8 cellular contexts compared by ENCODE assay signal in the genomic region with DNA sequence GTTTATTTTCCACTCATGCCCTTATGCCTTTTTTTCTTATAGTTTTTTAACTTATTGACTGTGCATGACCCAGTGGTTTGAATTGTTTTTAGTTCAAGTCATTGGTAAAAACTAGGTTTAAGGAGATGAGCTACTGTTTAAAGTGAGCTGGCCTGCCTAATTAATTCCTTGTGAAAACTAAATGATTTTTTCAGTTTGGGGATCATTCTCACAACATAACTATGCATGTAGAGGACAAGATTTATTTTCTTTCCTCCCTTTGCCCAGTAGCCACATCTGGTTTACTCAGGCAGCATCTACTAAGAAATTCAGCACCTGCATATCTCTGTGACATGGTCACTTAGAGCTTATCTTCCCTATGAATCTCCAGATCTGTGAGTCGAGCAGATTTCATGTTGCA. TPM values are rescaled to one million over a fixed set of nuclear protein-coding genes. Genes with fewer than 3 reads are reported as not detected.
DNase-seq lines count a peak whose midpoint lies in the region; ATAC-seq and TF ChIP-seq lines count a peak whose summit lies in the region.

No MANE protein-coding gene starts in this region.

- H3K36me3 Mint-ChIP-seq in Caco-2 (ENCODE audit: insufficient read depth, unreplicated experiment) (peaks cover 27% of the 10 kb centered on the region), neural crest cell (ENCODE audit: low read depth) (peaks cover 5% of the 10 kb centered on the region)

- TF ChIP-seq CTCF in Caco-2 (IDR thresholded peaks at IDR 0.05; ENCODE audit: insufficient read depth in 1 of 2, low read depth in 1 of 2, low read length in 1 of 2, severe bottlenecking in 1 of 2, unreplicated experiment in 1 of 2): no peak
- no peak for TF ChIP-seq CTCF in dorsolateral prefrontal cortex (IDR thresholded peaks at IDR 0.05 in 54 of 56, conservative IDR thresholded peaks at IDR 0.05 in 2 of 56; ENCODE audit: low read depth in 1 of 56, partially characterized antibody in 56 of 56)
- TF ChIP-seq CTCF in neural crest cell (conservative IDR thresholded peaks at IDR 0.05): no peak

- H3K4me1 Mint-ChIP-seq in Caco-2 (ENCODE audit: low read depth, unreplicated experiment) (peaks cover 16% of the 10 kb centered on the region), neural crest cell (peaks cover 53% of the 10 kb centered on the region)

- ATAC-seq in GM18517 (IDR thresholded peaks at IDR 0.05; ENCODE audit: unreplicated experiment): no peak
- ATAC-seq in HG02973 (IDR thresholded peaks at IDR 0.05; ENCODE audit: unreplicated experiment): no peak

- CTCF ChIA-PET in Caco-2 (lab: Charles Lee): interaction anchor here (0.6 to 2.1 kb wide), 3 partner anchors 12 to 46 kb away, joined by 3 to 13 read pairs (median 3); no protein-coding TSS in a partner anchor

- DNase-seq in Caco-2: no peak
- DNase-seq in NAMALWA (ENCODE audit: low spot score): peak; percentile 23
- DNase-seq in dorsolateral prefrontal cortex: no peak
- no peak for DNase-seq in neural crest cell (ENCODE audit: low read depth, low spot score)
- DNase-seq in COLO668 (lab: John Stamatoyannopoulos, UW; ENCODE audit: unreplicated experiment): no peak
- DNase-seq in stimulated activated CD4-positive, alpha-beta T cell treated with anti-CD3 and anti-CD28 coated beads, Interleukin-12 subunit alpha, Interleukin-12 subunit beta, amount 100 ng/mL, for 4 hours: no peak

- no peaks in the 10 kb centered on the region for H3K36me3 ChIP-seq in Caco-2 (ENCODE audit: control insufficient read depth, insufficient read depth, low read length)

- H3K4me1 ChIP-seq in Caco-2: peaks cover 14% of the 10 kb centered on the region

- H3K4me3 ChIP-seq in Caco-2 (ENCODE audit: low read depth, low read length) (peak overlapping the region; percentile 81), dorsolateral prefrontal cortex (peak overlapping the region; percentile 73 to 98 (median 89))

- peak overlapping the region in 7 of 59 donors; percentile 98 to 100 (median 100) for H3K27ac ChIP-seq in dorsolateral prefrontal cortex

- TSS peak; percentile 65 for BruUV-seq in Caco-2 (replicated peaks; lab: Mats Ljungman, UMichigan)

- H3K27me3 Mint-ChIP-seq in Caco-2 (ENCODE audit: insufficient read depth, unreplicated experiment): no peaks in the 10 kb centered on the region
- no peaks in the 10 kb centered on the region for H3K27me3 Mint-ChIP-seq in neural crest cell (ENCODE audit: low read depth)

- no peaks in the 10 kb centered on the region for H3K9me3 ChIP-seq in Caco-2

- POLR2A ChIA-PET in Caco-2 (lab: Charles Lee): interaction anchor here (1.0 to 3.3 kb wide), 2 partner anchors 10 to 11 kb away, joined by 5 to 26 read pairs; a partner anchor contains a TSS

- H3K4me3 Mint-ChIP-seq in Caco-2 (ENCODE audit: unreplicated experiment): peak overlapping the region; percentile 90
- H3K4me3 Mint-ChIP-seq in neural crest cell: peak overlapping the region; percentile 89

- peak overlapping the region; percentile 96 for H3K27ac Mint-ChIP-seq in Caco-2 (ENCODE audit: unreplicated experiment)
- H3K27ac Mint-ChIP-seq in neural crest cell (ENCODE audit: unreplicated experiment): no peak overlapping the region

- intact Hi-C loops in Caco-2 (cut with micrococcal nuclease; ENCODE audit: unreplicated experiment): no loop called here
- intact Hi-C loops in dorsolateral prefrontal cortex (cut with DNase I): loop anchor here (5.0 to 10.0 kb wide), 3 partner anchors 141 to 431 kb away; a partner anchor contains a TSS

- H3K27me3 ChIP-seq in Caco-2 (replicated peaks; ENCODE audit: control insufficient read depth, insufficient read depth, low read length) (no peaks in the 10 kb centered on the region), dorsolateral prefrontal cortex (no peaks in the 10 kb centered on the region)

- no peaks in the 10 kb centered on the region for H3K9me3 Mint-ChIP-seq in Caco-2 (ENCODE audit: unreplicated experiment)
- H3K9me3 Mint-ChIP-seq in neural crest cell: no peaks in the 10 kb centered on the region

RNA-seq across cellular contexts. Expression of a gene that starts 1.7 kb away (rescaled TPM):
- total RNA-seq in Caco-2 (2022) (31.3 and 34.1 TPM in 2 replicates), dorsolateral prefrontal cortex (10 to 100 TPM; 21.1 to 44.3 (median 32.3) TPM), neural crest cell (41.0 TPM in 2 replicates)

RNA-seq across cellular contexts. Expression of a gene that starts 9.9 kb away (rescaled TPM):
- total RNA-seq in Caco-2 (2022) (0.30 and 0.61 TPM in 2 replicates), dorsolateral prefrontal cortex (10 to 100 TPM in 3 of 120 experiments, 1 to 10 TPM in 80, under 1 TPM in 37; 0.17 to 25.9 (median 1.5) TPM), neural crest cell (14.2 and 14.4 TPM in 2 replicates)
